17 cellular contexts compared by ENCODE assay signal in the genomic region with DNA sequence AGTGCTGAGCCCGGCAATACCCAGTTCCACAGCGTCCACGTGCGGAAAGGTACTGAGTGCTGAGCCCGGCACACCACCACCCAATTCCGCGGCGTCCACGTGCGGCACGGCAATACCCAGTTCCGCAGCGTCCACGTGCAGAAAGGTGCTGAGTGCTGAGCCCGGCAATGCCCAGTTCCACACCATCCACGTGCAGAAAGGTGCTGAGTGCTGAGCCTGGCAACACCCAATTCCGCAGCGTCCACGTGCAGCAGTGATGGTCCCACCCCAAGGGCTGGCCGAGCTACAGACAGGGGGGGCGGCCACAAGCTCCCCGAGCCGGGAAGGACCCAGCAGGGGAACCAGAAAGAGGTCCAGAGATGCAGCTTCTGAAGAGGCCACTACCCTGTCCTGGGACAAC. TPM values are rescaled to one million over a fixed set of nuclear protein-coding genes. Genes with fewer than 3 reads are reported as not detected.
DNase-seq lines count a peak whose midpoint lies in the region; ATAC-seq and TF ChIP-seq lines count a peak whose summit lies in the region.
"Had no signal": no experiment of that assay in that cellular context is flagged by ENCODE, and none has a peak within 500 bp of the region (broad histone marks: within the 10 kb centered on the region; RNA-seq: fewer than 3 reads in every experiment).

No MANE protein-coding gene starts in this region.

- H3K27ac Mint-ChIP-seq in immature natural killer cell = no peak overlapping the region
- H3K27ac Mint-ChIP-seq: CD8-positive, alpha-beta memory T cell; HFFc6 had no signal

- no peaks in the 10 kb centered on the region for H3K27me3 ChIP-seq in heart right ventricle
- no peaks in the 10 kb centered on the region for H3K27me3 ChIP-seq in liver (ENCODE audit: control insufficient read depth in 4 of 4, insufficient read depth in 4 of 4, low read length in 3 of 4)
- no peaks in the 10 kb centered on the region for H3K27me3 ChIP-seq in stomach smooth muscle (ENCODE audit: control insufficient read depth in 1 of 2, insufficient read depth in 2 of 2, low read length in 2 of 2)
- H3K27me3 ChIP-seq: BLaER1 had no signal

- 41 to 70% methylated on average over 23 of the region's 23 CpGs for WGBS in heart right ventricle, 2 donors
- 89% methylated on average over 23 of the region's 23 CpGs for WGBS in liver

- TF ChIP-seq CTCF in heart right ventricle (IDR thresholded peaks at IDR 0.05) = no peak
- TF ChIP-seq CTCF in liver (IDR thresholded peaks at IDR 0.05; ENCODE audit: low read depth, low read length, missing input control) = no peak

- no peak overlapping the region for H3K4me3 Mint-ChIP-seq in immature natural killer cell
- H3K4me3 Mint-ChIP-seq: CD8-positive, alpha-beta memory T cell; HFFc6 had no signal

- no peak for TF ChIP-seq RAD21 in liver (IDR thresholded peaks at IDR 0.05)

- H3K4me1 ChIP-seq in heart right ventricle = peaks cover 17 to 77% (median 26%) of the 10 kb centered on the region in 9 donors
- H3K4me1 ChIP-seq in liver (ENCODE audit: control insufficient read depth in 4 of 4, insufficient read depth in 4 of 4, low read length in 3 of 4) = peaks cover 16 to 42% (median 30%) of the 10 kb centered on the region in 4 donors
- H3K4me1 ChIP-seq in stomach smooth muscle (ENCODE audit: control insufficient read depth, insufficient read depth, low read length) = no peaks in the 10 kb centered on the region
- H3K4me1 ChIP-seq: Caco-2, HAP-1 had no signal

- H3K9ac ChIP-seq in liver (ENCODE audit: low read depth in 1 of 2, low read length in 2 of 2) = no peak overlapping the region
- no peak overlapping the region for H3K9ac ChIP-seq in stomach smooth muscle (ENCODE audit: low read length in 2 of 2)
- H3K9ac ChIP-seq: BLaER1 had no signal

- peaks cover 0 to 6% (median 0%) of the 10 kb centered on the region in 3 donors for H3K36me3 Mint-ChIP-seq in immature natural killer cell

- H3K4me1 Mint-ChIP-seq in immature natural killer cell = peaks cover 0 to 21% of the 10 kb centered on the region in 2 donors

- H3K4me3 ChIP-seq in heart right ventricle = no peak overlapping the region
- H3K4me3 ChIP-seq in liver (ENCODE audit: low read depth in 1 of 3, low read length in 3 of 3) = no peak overlapping the region
- no peak overlapping the region for H3K4me3 ChIP-seq in stomach smooth muscle (ENCODE audit: low read length in 2 of 2)
- H3K4me3 ChIP-seq: BLaER1, HAP-1 had no signal

- DNase-seq in Right ventricle myocardium inferior (ENCODE audit: missing footprints) (no peak), cardiac septum (ENCODE audit: low spot score) (no peak), heart right ventricle (no peak), immature natural killer cell (no peak), NCI-H2029 treated with DMSO at 0.1 percent for 48 hours (lab: John Stamatoyannopoulos, UW) (no peak), retina (no peak)
- DNase-seq: AML-193; Caco-2; CD8-positive, alpha-beta memory T cell; DND-41; GDM1; HFFc6 had no signal

- peaks cover 0 to 6% (median 2%) of the 10 kb centered on the region in 3 donors for H3K27me3 Mint-ChIP-seq in immature natural killer cell (ENCODE audit: low read depth in 3 of 3)
- H3K27me3 Mint-ChIP-seq: CD8-positive, alpha-beta memory T cell had no signal

- ATAC-seq in Right ventricle myocardium inferior = peak; percentile 18
- peak in 5 of 8 donors; percentile 1 to 25 (median 18) for ATAC-seq in heart right ventricle

- no peaks in the 10 kb centered on the region for H3K9me3 Mint-ChIP-seq in immature natural killer cell
- H3K9me3 Mint-ChIP-seq: CD8-positive, alpha-beta memory T cell had no signal

- no peaks in the 10 kb centered on the region for H3K9me3 ChIP-seq in heart right ventricle
- H3K9me3 ChIP-seq in liver (ENCODE audit: control insufficient read depth in 4 of 4, low read length in 3 of 4) = no peaks in the 10 kb centered on the region
- H3K9me3 ChIP-seq in stomach smooth muscle (ENCODE audit: control insufficient read depth in 2 of 2, low read length in 2 of 2) = no peaks in the 10 kb centered on the region
- H3K9me3 ChIP-seq: BLaER1, Caco-2, HAP-1 had no signal

- H3K36me3 ChIP-seq in heart right ventricle = peaks cover 0 to 91% (median 28%) of the 10 kb centered on the region in 9 donors
- peaks cover 18 to 43% (median 28%) of the 10 kb centered on the region in 4 donors for H3K36me3 ChIP-seq in liver (ENCODE audit: control insufficient read depth in 4 of 4, insufficient read depth in 3 of 4, low read depth in 1 of 4, low read length in 3 of 4)
- peaks cover 7 to 17% of the 10 kb centered on the region in 2 donors for H3K36me3 ChIP-seq in stomach smooth muscle (ENCODE audit: control insufficient read depth in 2 of 2, insufficient read depth in 2 of 2, low read length in 2 of 2)
- H3K36me3 ChIP-seq: HAP-1 had no signal

- H3K27ac ChIP-seq in heart right ventricle = peak overlapping the region in 8 of 10 donors; percentile 11 to 77 (median 70)
- H3K27ac ChIP-seq in liver (ENCODE audit: low read depth in 1 of 2, low read length in 2 of 2) = peak overlapping the region; percentile 14 to 33
- H3K27ac ChIP-seq in stomach smooth muscle (ENCODE audit: low read length) = peak overlapping the region; percentile 24
- H3K27ac ChIP-seq: 22Rv1, BLaER1 had no signal

- intact Hi-C loops in Right ventricle myocardium inferior (cut with DNase I) (loop anchor here (2.0 to 5.0 kb wide), 4 partner anchors 23 to 49 kb away; no protein-coding TSS in a partner anchor), cardiac septum (cut with DNase I) (no loop called here), heart right ventricle (cut with DNase I) (loop anchor here in 4 of 10 donors (5.0 kb wide), 4 partner anchors 34 to 46 kb away; no protein-coding TSS in a partner anchor)

TF ChIP-seq in liver, 16 proteins besides CTCF, POLR2A, EP300 and RAD21:
- TF ChIP-seq, protein P1, sequence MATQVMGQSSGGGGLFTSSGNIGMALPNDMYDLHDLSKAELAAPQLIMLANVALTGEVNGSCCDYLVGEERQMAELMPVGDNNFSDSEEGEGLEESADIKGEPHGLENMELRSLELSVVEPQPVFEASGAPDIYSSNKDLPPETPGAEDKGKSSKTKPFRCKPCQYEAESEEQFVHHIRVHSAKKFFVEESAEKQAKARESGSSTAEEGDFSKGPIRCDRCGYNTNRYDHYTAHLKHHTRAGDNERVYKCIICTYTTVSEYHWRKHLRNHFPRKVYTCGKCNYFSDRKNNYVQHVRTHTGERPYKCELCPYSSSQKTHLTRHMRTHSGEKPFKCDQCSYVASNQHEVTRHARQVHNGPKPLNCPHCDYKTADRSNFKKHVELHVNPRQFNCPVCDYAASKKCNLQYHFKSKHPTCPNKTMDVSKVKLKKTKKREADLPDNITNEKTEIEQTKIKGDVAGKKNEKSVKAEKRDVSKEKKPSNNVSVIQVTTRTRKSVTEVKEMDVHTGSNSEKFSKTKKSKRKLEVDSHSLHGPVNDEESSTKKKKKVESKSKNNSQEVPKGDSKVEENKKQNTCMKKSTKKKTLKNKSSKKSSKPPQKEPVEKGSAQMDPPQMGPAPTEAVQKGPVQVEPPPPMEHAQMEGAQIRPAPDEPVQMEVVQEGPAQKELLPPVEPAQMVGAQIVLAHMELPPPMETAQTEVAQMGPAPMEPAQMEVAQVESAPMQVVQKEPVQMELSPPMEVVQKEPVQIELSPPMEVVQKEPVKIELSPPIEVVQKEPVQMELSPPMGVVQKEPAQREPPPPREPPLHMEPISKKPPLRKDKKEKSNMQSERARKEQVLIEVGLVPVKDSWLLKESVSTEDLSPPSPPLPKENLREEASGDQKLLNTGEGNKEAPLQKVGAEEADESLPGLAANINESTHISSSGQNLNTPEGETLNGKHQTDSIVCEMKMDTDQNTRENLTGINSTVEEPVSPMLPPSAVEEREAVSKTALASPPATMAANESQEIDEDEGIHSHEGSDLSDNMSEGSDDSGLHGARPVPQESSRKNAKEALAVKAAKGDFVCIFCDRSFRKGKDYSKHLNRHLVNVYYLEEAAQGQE (IDR thresholded peaks at IDR 0.05) = no peak

RNA-seq across cellular contexts. Expression of a gene that starts 20.2 kb away (rescaled TPM):
- total RNA-seq in Right ventricle myocardium inferior = 179 TPM
- total RNA-seq in cardiac septum = 127 TPM
- 100 to 1,000 TPM; 122 to 208 (median 146) TPM for total RNA-seq in heart right ventricle
- polyA plus RNA-seq in heart right ventricle = 100 to 1,000 TPM in 1 of 2 donors, 10 to 100 TPM in 1; 36.3 to 145 TPM
- total RNA-seq in liver = 10 to 100 TPM; 27.1 to 64.2 TPM
- polyA plus RNA-seq in liver = 10 to 100 TPM; 12.3 to 30.8 TPM
- polyA plus RNA-seq in immature natural killer cell = 10 to 100 TPM in 1 of 3 donors, 1 to 10 TPM in 2; 9.5 to 18.2 (median 9.7) TPM
